ENCODE assay signal across 8 cellular contexts in the genomic region with DNA sequence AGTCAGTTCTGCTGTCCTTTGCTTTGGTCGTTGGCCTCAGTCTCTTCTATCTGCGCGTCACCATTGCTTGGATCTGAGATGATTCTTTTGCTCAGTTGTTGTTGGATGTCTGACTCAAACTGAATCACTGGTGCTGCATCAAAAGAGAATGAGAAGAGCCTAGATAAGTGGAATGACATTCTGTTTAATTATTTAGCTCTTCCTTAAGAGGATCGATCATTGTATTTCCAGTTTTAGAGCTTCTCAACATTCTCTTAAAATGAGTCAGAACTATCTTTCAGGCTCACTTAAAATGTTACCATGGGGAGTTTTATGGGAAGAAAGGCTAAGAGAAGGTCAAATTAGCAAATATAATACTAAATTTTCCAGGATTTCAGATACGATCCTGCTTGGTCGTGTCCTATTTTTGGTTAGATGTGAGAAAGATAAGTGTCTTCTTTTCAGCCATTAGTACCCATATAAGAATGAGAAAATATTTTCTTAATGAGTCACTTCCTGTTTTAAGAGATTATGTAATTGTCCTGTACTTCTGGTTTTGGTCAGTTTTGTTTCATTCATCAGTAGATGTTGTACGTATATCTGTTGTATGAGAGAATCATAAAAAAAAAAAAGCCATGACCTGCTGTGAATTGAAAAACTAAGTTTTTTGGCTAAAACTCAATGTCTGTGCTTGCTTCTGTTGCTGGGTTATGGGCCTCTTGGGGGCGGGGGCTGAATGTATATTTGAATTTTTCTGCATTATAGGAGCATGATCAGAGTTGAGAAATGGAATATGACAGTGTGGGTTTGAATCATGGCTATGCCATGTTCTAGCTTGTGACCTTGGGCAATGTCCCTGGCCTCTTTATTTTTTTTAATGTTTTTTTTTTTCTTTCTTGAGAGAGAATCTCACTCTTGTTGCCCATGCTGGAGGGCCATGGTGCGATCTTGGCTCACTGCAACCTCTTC. TPM values are rescaled to one million over a fixed set of nuclear protein-coding genes. Genes with fewer than 3 reads are reported as not detected.
DNase-seq lines count a peak whose midpoint lies in the region; ATAC-seq, FAIRE-seq and TF ChIP-seq lines count a peak whose summit lies in the region.

No MANE protein-coding gene starts in this region.

- H4K20me1 ChIP-seq in IMR-90 (ENCODE audit: insufficient read depth, low read length) = no peaks in the 10 kb centered on the region

- H4K5ac ChIP-seq in IMR-90 (ENCODE audit: low read depth, low read length) = peak overlapping the region; percentile 84

- H2AK5ac ChIP-seq in IMR-90 (ENCODE audit: low read depth, low read length) = peak overlapping the region; percentile 99

- no peak for TF ChIP-seq CTCF in IMR-90 (conservative IDR thresholded peaks at IDR 0.05; ENCODE audit: low read depth, low read length)
- TF ChIP-seq CTCF in kidney (IDR thresholded peaks at IDR 0.05; ENCODE audit: borderline replicate concordance, extremely low read depth, insufficient read depth) = no peak
- TF ChIP-seq CTCF in transverse colon (IDR thresholded peaks at IDR 0.05) = no peak

- H3K9me3 ChIP-seq in IMR-90 (ENCODE audit: control insufficient read depth, insufficient read depth, low read length) (no peaks in the 10 kb centered on the region), kidney (ENCODE audit: control insufficient read depth in 1 of 2, low read length in 2 of 2) (no peaks in the 10 kb centered on the region), transverse colon (no peaks in the 10 kb centered on the region), HAP-1 (no peaks in the 10 kb centered on the region)

- CTCF ChIA-PET in IMR-90 (lab: Yijun Ruan, JAX) = no interaction called here

- no peak for TF ChIP-seq EP300 in transverse colon (IDR thresholded peaks at IDR 0.05; ENCODE audit: low read depth)

- peaks cover 46% of the 10 kb centered on the region for H3K36me3 Mint-ChIP-seq in activated naive CD8-positive, alpha-beta T cell treated with anti-CD3 and anti-CD28 coated beads, Interleukin-2, amount 10 ng/mL, durations not matched to agents 7 days and 5 days

- ATAC-seq in GM21526 (IDR thresholded peaks at IDR 0.05; ENCODE audit: low FRiP score, unreplicated experiment) (peak; percentile 64), IMR-90 (ENCODE audit: low read depth) (peak; percentile 63)
- no peak for ATAC-seq in activated naive CD8-positive, alpha-beta T cell treated with anti-CD3 and anti-CD28 coated beads, Interleukin-2, amount 10 ng/mL, durations not matched to agents 7 days and 5 days (ENCODE audit: low read depth)

- H3K14ac ChIP-seq in IMR-90 (replicated peaks; ENCODE audit: low read depth, low read length) = peak overlapping the region; percentile 78

- peaks cover 3% of the 10 kb centered on the region for H3K9me3 Mint-ChIP-seq in activated naive CD8-positive, alpha-beta T cell treated with anti-CD3 and anti-CD28 coated beads, Interleukin-2, amount 10 ng/mL, durations not matched to agents 7 days and 5 days

- no peaks in the 10 kb centered on the region for H3K27me3 ChIP-seq in IMR-90 (ENCODE audit: control insufficient read depth, insufficient read depth, low read length)
- H3K27me3 ChIP-seq in transverse colon = no peaks in the 10 kb centered on the region
- no peaks in the 10 kb centered on the region for H3K27me3 ChIP-seq in HAP-1 (ENCODE audit: low read depth)

- H3K27ac ChIP-seq in IMR-90 (ENCODE audit: insufficient read depth, low read length) = peak overlapping the region; percentile 87
- peak overlapping the region; percentile 79 to 85 for H3K27ac ChIP-seq in kidney (ENCODE audit: low read depth in 2 of 2, low read length in 2 of 2)
- H3K27ac ChIP-seq in transverse colon = peak overlapping the region; percentile 81 to 91 (median 85)

- H2AFZ ChIP-seq in IMR-90 (replicated peaks; ENCODE audit: low read length, poor library complexity) = no peak overlapping the region

- dilution Hi-C loops in IMR-90 (cut with HindIII; ENCODE audit: low sequenced_read_pairs, unreplicated experiment) = no loop called here

- peak overlapping the region; percentile 94 for H4K91ac ChIP-seq in IMR-90 (ENCODE audit: insufficient read depth, low read depth, low read length)

- WGBS in IMR-90 (ENCODE audit: extremely low coverage in 2 of 2, insufficient read length in 1 of 2), 2 experiments = 33% methylated on average over 2 of the region's 9 CpGs; no CpG with 5 or more reads in 1 of the 2 experiments
- 59% methylated on average over 8 to 9 of the region's 9 CpGs for WGBS in transverse colon (ENCODE audit: low coverage in 1 of 2), 2 donors

- no peaks in the 10 kb centered on the region for H3K27me3 Mint-ChIP-seq in activated naive CD8-positive, alpha-beta T cell treated with anti-CD3 and anti-CD28 coated beads, Interleukin-2, amount 10 ng/mL, durations not matched to agents 7 days and 5 days

- H3K23ac ChIP-seq in IMR-90 (ENCODE audit: low read depth, low read length) = peak overlapping the region; percentile 98

- H3K4me3 Mint-ChIP-seq in activated naive CD8-positive, alpha-beta T cell treated with anti-CD3 and anti-CD28 coated beads, Interleukin-2, amount 10 ng/mL, durations not matched to agents 7 days and 5 days = no peak overlapping the region

- H3K56ac ChIP-seq in IMR-90 (ENCODE audit: extremely low read depth, insufficient read depth, low read length) = peak overlapping the region; percentile 95

- peak overlapping the region; percentile 80 for H3K4me2 ChIP-seq in IMR-90 (ENCODE audit: low read depth, low read length)

- in situ Hi-C loops in IMR-90 (cut with MboI; ENCODE audit: low sequenced_read_pairs) (no loop called here), transverse colon (cut with MboI; ENCODE audit: low pct_ligation_motif_present in 1 of 4, low pct_unique_long_range_greater_than_20kb in 1 of 4, low sequenced_read_pairs in 3 of 4) (loop anchor here in 1 of 4 donors (25.0 kb wide), 1 partner anchor 239 kb away; no protein-coding TSS in a partner anchor), HAP-1 (cut with MboI; ENCODE audit: low sequenced_read_pairs) (no loop called here)

- TSS peak; percentile 29 for BruUV-seq in IMR-90 (replicated peaks; lab: Mats Ljungman, UMichigan)

- FAIRE-seq in kidney (lab: Jason Lieb, UNC) = peak; percentile 53

- H3K9ac ChIP-seq in IMR-90 (ENCODE audit: low read depth, low read length) (peak overlapping the region; percentile 56; the same call in 1 of the 2 replicates), kidney (ENCODE audit: low read length in 2 of 2) (peak overlapping the region in 1 of 2 donors; percentile 1)

- peak overlapping the region; percentile 83 to 98 for H4K8ac ChIP-seq in IMR-90 (ENCODE audit: low read depth in 2 of 2, low read length in 2 of 2)

- intact Hi-C loops in IMR-90 (cut with micrococcal nuclease) = no loop called here
- intact Hi-C loops in kidney (cut with DNase I) = no loop called here
- intact Hi-C loops in transverse colon (cut with DNase I; ENCODE audit: low total_unique reads) = no loop called here

- peak overlapping the region; percentile 94; the same call in 2 of the 3 replicates for H2BK15ac ChIP-seq in IMR-90 (ENCODE audit: low read depth, low read length)

- H3K4me1 ChIP-seq in IMR-90 (ENCODE audit: control insufficient read depth, insufficient read depth, low read length) (peaks cover 19% of the 10 kb centered on the region), kidney (ENCODE audit: control insufficient read depth in 1 of 2, insufficient read depth in 1 of 2, low read depth in 1 of 2, low read length in 2 of 2) (peaks cover 9 to 36% of the 10 kb centered on the region in 2 donors), transverse colon (peaks cover 14 to 69% (median 44%) of the 10 kb centered on the region in 4 donors), HAP-1 (peaks cover 7% of the 10 kb centered on the region)

- peak overlapping the region; percentile 99 for H2BK5ac ChIP-seq in IMR-90 (ENCODE audit: low read depth, low read length, poor library complexity, severe bottlenecking)

- peak overlapping the region; percentile 98 for H3K4ac ChIP-seq in IMR-90 (ENCODE audit: low read depth, low read length)

- peak overlapping the region; percentile 79 for H3K27ac Mint-ChIP-seq in activated naive CD8-positive, alpha-beta T cell treated with anti-CD3 and anti-CD28 coated beads, Interleukin-2, amount 10 ng/mL, durations not matched to agents 7 days and 5 days

- H3K36me3 ChIP-seq in IMR-90 (ENCODE audit: control insufficient read depth, insufficient read depth, low read length) = peaks cover 23% of the 10 kb centered on the region
- H3K36me3 ChIP-seq in kidney (ENCODE audit: control insufficient read depth in 1 of 2, insufficient read depth in 2 of 2, low read length in 2 of 2) = peaks cover 22 to 52% of the 10 kb centered on the region in 2 donors
- peaks cover 0 to 38% (median 13%) of the 10 kb centered on the region in 4 donors for H3K36me3 ChIP-seq in transverse colon
- peaks cover 6% of the 10 kb centered on the region; the same call in 1 of the 2 replicates for H3K36me3 ChIP-seq in HAP-1 (replicated peaks)

- H3K79me1 ChIP-seq in IMR-90 (ENCODE audit: low read depth in 1 of 2, low read length in 2 of 2) = peaks cover 12 to 43% of the 10 kb centered on the region in 2 experiments

- H3K18ac ChIP-seq in IMR-90 (ENCODE audit: low read depth, low read length) = peak overlapping the region; percentile 90

- H2AK9ac ChIP-seq in IMR-90 (replicated peaks; ENCODE audit: low read depth, low read length, poor library complexity) = peak overlapping the region; percentile 86

- H3K4me3 ChIP-seq in IMR-90 (ENCODE audit: insufficient read depth, low read depth, low read length) (no peak overlapping the region), kidney (ENCODE audit: low read length in 2 of 2) (no peak overlapping the region), transverse colon (no peak overlapping the region), HAP-1 (no peak overlapping the region)

- peak overlapping the region; percentile 98 for H2BK20ac ChIP-seq in IMR-90 (ENCODE audit: low read depth, low read length)

- H3K9me1 ChIP-seq in IMR-90 (ENCODE audit: insufficient read depth, low read length) = peaks cover 19% of the 10 kb centered on the region; the same call in 1 of the 2 replicates

- POLR2A ChIA-PET in IMR-90 (lab: Charles Lee; ENCODE audit: unreplicated experiment) = interaction anchor here (0.7 kb wide), 1 partner anchor 300 kb away, joined by 3 read pairs; a partner anchor contains a TSS
- POLR2A ChIA-PET in activated naive CD8-positive, alpha-beta T cell treated with anti-CD3 and anti-CD28 coated beads, Interleukin-2, amount 10 ng/mL, durations not matched to agents 7 days and 5 days (lab: Charles Lee) = no interaction called here

- TF ChIP-seq RAD21 in IMR-90 (IDR thresholded peaks at IDR 0.05; ENCODE audit: low read length) = no peak

- TF ChIP-seq POLR2A in IMR-90 (IDR thresholded peaks at IDR 0.05; ENCODE audit: low read depth, low read length) (no peak; the same call in 1 of the 2 replicates), transverse colon (IDR thresholded peaks at IDR 0.05) (no peak)

- peak overlapping the region; percentile 98 for H2BK120ac ChIP-seq in IMR-90 (ENCODE audit: low read depth, low read length)

- DNase-seq in DMS53 treated with DMSO at 0.1 percent for 48 hours (lab: John Stamatoyannopoulos, UW; ENCODE audit: unreplicated experiment) (peak; percentile 83), IMR-90 (peak; percentile 93), kidney (no peak), transverse colon (no peak), medulla oblongata (ENCODE audit: extremely low spot score) (no peak), HAP-1 (ENCODE audit: low spot score in 2 of 2) (no peak)
- DNase-seq in activated naive CD8-positive, alpha-beta T cell treated with anti-CD3 and anti-CD28 coated beads, Interleukin-2, amount 10 ng/mL, durations not matched to agents 7 days and 5 days = no peak

- peaks cover 17% of the 10 kb centered on the region for H3K4me1 Mint-ChIP-seq in activated naive CD8-positive, alpha-beta T cell treated with anti-CD3 and anti-CD28 coated beads, Interleukin-2, amount 10 ng/mL, durations not matched to agents 7 days and 5 days

RNA-seq across cellular contexts. Expression of a gene that starts 31.5 kb away (rescaled TPM):
- total RNA-seq in IMR-90 (2012; rRNA removed) (0.28 and 0.90 TPM in 2 replicates), kidney (24.6 TPM), transverse colon (10 to 100 TPM in 3 of 4 donors, 1 to 10 TPM in 1; 4.8 to 68.4 (median 38.1) TPM)
- polyA plus RNA-seq in IMR-90 (2012; rRNA removed) (0.12 and 0.13 TPM in 2 replicates), kidney (ENCODE audit: insufficient read depth, low read depth, low replicate concordance) (4.5 TPM)
- polyA plus RNA-seq in IMR-90 (2012; cell fraction: cytosol; rRNA removed) = 0.11 TPM in 1 of 2 replicates, not detected in the other
- 0.24 and 0.32 TPM in 2 replicates for polyA plus RNA-seq in IMR-90 (2012; cell fraction: nucleus; rRNA removed; ENCODE audit: low replicate concordance)
- total RNA-seq in activated naive CD8-positive, alpha-beta T cell treated with anti-CD3 and anti-CD28 coated beads, Interleukin-2, amount 10 ng/mL, durations not matched to agents 7 days and 5 days = 10 to 100 TPM; 45.2 to 46.1 TPM

RNA-seq across cellular contexts. Expression of a gene that starts 35.4 kb away (rescaled TPM):
- 48.3 and 59.9 TPM in 2 replicates for total RNA-seq in IMR-90 (2012; rRNA removed)
- polyA plus RNA-seq in IMR-90 (2012; rRNA removed) = 23.8 and 29.2 TPM in 2 replicates
- 8.6 and 21.0 TPM in 2 replicates for polyA plus RNA-seq in IMR-90 (2012; cell fraction: cytosol; rRNA removed)
- polyA plus RNA-seq in IMR-90 (2012; cell fraction: nucleus; rRNA removed; ENCODE audit: low replicate concordance) = 32.8 and 76.8 TPM in 2 replicates
- total RNA-seq in activated naive CD8-positive, alpha-beta T cell treated with anti-CD3 and anti-CD28 coated beads, Interleukin-2, amount 10 ng/mL, durations not matched to agents 7 days and 5 days = 100 to 1,000 TPM; 139 to 140 TPM
- 263 TPM for total RNA-seq in kidney
- polyA plus RNA-seq in kidney (ENCODE audit: insufficient read depth, low read depth, low replicate concordance) = 47.2 TPM
- total RNA-seq in transverse colon = 100 to 1,000 TPM; 148 to 449 (median 323) TPM

Comparison
In these comparisons a context has a peak if more than half of its experiments do, and no peak if none do; other contexts are left out.
1. DNase-seq: peak in DMS53 treated with DMSO at 0.1 percent for 48 hours (single experiment) and IMR-90 (single experiment); none in activated naive CD8-positive, alpha-beta T cell treated with anti-CD3 and anti-CD28 coated beads, Interleukin-2, amount 10 ng/mL, durations not matched to agents 7 days and 5 days (single experiment), kidney (single experiment), transverse colon (single experiment), medulla oblongata (single experiment) and HAP-1 (0 of 2).
2. Peak in every context shown above with its lines, with median percentiles within 50 percentile points of each other: H3K27ac ChIP-seq.